Comparison of ENCODE assay signal across 37 cellular contexts in genomic region chr14:94875256-94875655, GRCh38.
DNase-seq lines count a peak whose midpoint lies in the region; ATAC-seq, FAIRE-seq and TF ChIP-seq lines count a peak whose summit lies in the region.
"Had no signal": no experiment of that assay in that cellular context is flagged by ENCODE, and none has a peak within 500 bp of the region (broad histone marks: within the 10 kb centered on the region; RNA-seq: fewer than 3 reads in every experiment).

No MANE protein-coding gene starts in this region.

- H4K20me1 ChIP-seq in HepG2 (ENCODE audit: insufficient read depth, low read length), result no peaks in the 10 kb centered on the region
- H4K20me1 ChIP-seq: BLaER1; BLaER1 treated with 17β-estradiol and CSF1 and Interleukin-3, amounts not matched to agents 10 nM and 100 nM had no signal

- H3K4me1 ChIP-seq in HepG2 (ENCODE audit: insufficient read depth, low read length), result no peaks in the 10 kb centered on the region
- H3K4me1 ChIP-seq in right lobe of liver, result no peaks in the 10 kb centered on the region
- H3K4me1 ChIP-seq: A549; BE2C; BLaER1; BLaER1 treated with 17β-estradiol and CSF1 and Interleukin-3, amounts not matched to agents 10 nM and 100 nM; Caco-2 had no signal

- TF ChIP-seq CTCF in HepG2 (CRISPR knock-in tag; IDR thresholded peaks at IDR 0.05) (no peak), right lobe of liver (IDR thresholded peaks at IDR 0.05) (no peak), progenitor cell of endocrine pancreas (IDR thresholded peaks at IDR 0.05; ENCODE audit: unreplicated experiment) (no peak)

- H3K27ac Mint-ChIP-seq in progenitor cell of endocrine pancreas, result peak overlapping the region; percentile 31
- H3K27ac Mint-ChIP-seq: B cell; CD4-positive, alpha-beta memory T cell; CD4-positive, alpha-beta T cell; CD4-positive, CD25-positive, alpha-beta regulatory T cell; CD8-positive, alpha-beta T cell had no signal

- H3K79me2 ChIP-seq in HepG2 (ENCODE audit: insufficient read depth, low read length), result no peaks in the 10 kb centered on the region

- no peaks in the 10 kb centered on the region for H3K36me3 ChIP-seq in HepG2 (replicated peaks in 1 of 2; ENCODE audit: control insufficient read depth in 1 of 2, insufficient read depth in 2 of 2, low read length in 2 of 2)
- no peaks in the 10 kb centered on the region for H3K36me3 ChIP-seq in right lobe of liver
- H3K36me3 ChIP-seq: BE2C; BLaER1; BLaER1 treated with 17β-estradiol and CSF1 and Interleukin-3, amounts not matched to agents 10 nM and 100 nM had no signal

- no peak overlapping the region for H3K4me3 Mint-ChIP-seq in progenitor cell of endocrine pancreas (ENCODE audit: low read depth)
- H3K4me3 Mint-ChIP-seq: B cell; CD14-positive monocyte; CD4-positive, alpha-beta memory T cell; CD4-positive, alpha-beta T cell; CD4-positive, CD25-positive, alpha-beta regulatory T cell; CD8-positive, alpha-beta memory T cell; CD8-positive, alpha-beta T cell had no signal

- no peak overlapping the region for H3K9ac ChIP-seq in HepG2 (ENCODE audit: insufficient read depth, low read depth, low read length)
- H3K9ac ChIP-seq: BLaER1; BLaER1 treated with 17β-estradiol and CSF1 and Interleukin-3, amounts not matched to agents 10 nM and 100 nM had no signal

- intact Hi-C loops in HepG2 (cut with micrococcal nuclease; ENCODE audit: unreplicated experiment), result no loop called here
- intact Hi-C loops in right lobe of liver (cut with DNase I), result no loop called here

- H3K9me3 ChIP-seq in HepG2 (ENCODE audit: low read length), result no peaks in the 10 kb centered on the region
- no peaks in the 10 kb centered on the region for H3K9me3 ChIP-seq in right lobe of liver
- H3K9me3 ChIP-seq: A549; BE2C; BLaER1; BLaER1 treated with 17β-estradiol and CSF1 and Interleukin-3, amounts not matched to agents 10 nM and 100 nM; Caco-2 had no signal

- DNase-seq in HepG2 (ENCODE audit: low spot score) (no peak), right lobe of liver (no peak), HEK293T (ENCODE audit: extremely low spot score) (no peak), left kidney (ENCODE audit: low read depth, low spot score) (peak; percentile 48), progenitor cell of endocrine pancreas (ENCODE audit: low spot score, unreplicated experiment) (no peak), T-helper 9 cell (no peak), hippocampal formation (lab: John Stamatoyannopoulos, UW) (no peak)
- DNase-seq: 8988T; ACHN; AML-193; BE2C; C1 segment of cervical spinal cord; Caco-2; Calu3; CD4-positive, alpha-beta memory T cell; CD4-positive, alpha-beta T cell; CD4-positive, CD25-positive, alpha-beta regulatory T cell; CD8-positive, alpha-beta memory T cell; CD8-positive, alpha-beta T cell; COR-L47; DMS 273 treated with DMSO at 0.1 percent for 48 hours; DMS153; DMS53; DMS79; DMS79 treated with DMSO at 0.1 percent for 48 hours; DND-41; EL had no signal

- TF ChIP-seq POLR2A in HepG2 (IDR thresholded peaks at IDR 0.05; ENCODE audit: insufficient read depth in 1 of 2, low read depth in 2 of 2, low read length in 2 of 2) (no peak), right lobe of liver (IDR thresholded peaks at IDR 0.05) (no peak)

- peaks cover 8% of the 10 kb centered on the region for H3K27me3 Mint-ChIP-seq in progenitor cell of endocrine pancreas
- H3K27me3 Mint-ChIP-seq: CD4-positive, CD25-positive, alpha-beta regulatory T cell had no signal

- peaks cover 1 to 33% of the 10 kb centered on the region in 2 experiments; a peak in 2 of 5 replicates for H3K27me3 ChIP-seq in HepG2 (ENCODE audit: control insufficient read depth in 1 of 2, insufficient read depth in 2 of 2, low read length in 2 of 2)
- no peaks in the 10 kb centered on the region for H3K27me3 ChIP-seq in right lobe of liver
- H3K27me3 ChIP-seq: BLaER1; BLaER1 treated with 17β-estradiol and CSF1 and Interleukin-3, amounts not matched to agents 10 nM and 100 nM had no signal

- no peak for ATAC-seq in HepG2
- no peak for ATAC-seq in right lobe of liver
- no peak for ATAC-seq in HG02642 (IDR thresholded peaks at IDR 0.05; ENCODE audit: poor library complexity, unreplicated experiment)
- ATAC-seq: A549; CD8-positive, alpha-beta T cell had no signal

- no peak overlapping the region for H3K4me2 ChIP-seq in HepG2 (ENCODE audit: low read depth, low read length)
- H3K4me2 ChIP-seq: A549; BLaER1; BLaER1 treated with 17β-estradiol and CSF1 and Interleukin-3, amounts not matched to agents 10 nM and 100 nM had no signal

- TF ChIP-seq EP300 in HepG2 (IDR thresholded peaks at IDR 0.05; ENCODE audit: low read depth in 2 of 2, low read length in 2 of 2), result no peak
- TF ChIP-seq EP300 in HepG2 (CRISPR knock-in tag; IDR thresholded peaks at IDR 0.05; ENCODE audit: borderline replicate concordance), result no peak

- in situ Hi-C loops in HepG2 (cut with HindIII; ENCODE audit: extremely low pct_ligation_motif_present, low pct_unique_long_range_greater_than_20kb), result no loop called here

- H3K4me1 Mint-ChIP-seq in progenitor cell of endocrine pancreas (ENCODE audit: low read depth), result peaks cover 21% of the 10 kb centered on the region
- H3K4me1 Mint-ChIP-seq: B cell; CD14-positive monocyte; CD4-positive, alpha-beta memory T cell; CD4-positive, CD25-positive, alpha-beta regulatory T cell; CD8-positive, alpha-beta memory T cell had no signal

- H3K4me3 ChIP-seq in HepG2 (replicated peaks in 1 of 3; ENCODE audit: insufficient read depth in 1 of 3, low read depth in 2 of 3, low read length in 3 of 3), result no peak overlapping the region
- H3K4me3 ChIP-seq in right lobe of liver, result no peak overlapping the region
- H3K4me3 ChIP-seq: A549; BLaER1; BLaER1 treated with 17β-estradiol and CSF1 and Interleukin-3, amounts not matched to agents 10 nM and 100 nM had no signal

- no peak overlapping the region for H3K27ac ChIP-seq in HepG2 (ENCODE audit: extremely low read length, insufficient read depth, low read length)
- H3K27ac ChIP-seq in right lobe of liver, result no peak overlapping the region
- H3K27ac ChIP-seq: 22Rv1; A549; BLaER1; BLaER1 treated with 17β-estradiol and CSF1 and Interleukin-3, amounts not matched to agents 10 nM and 100 nM; C4-2B had no signal

- 49% methylated on average over 6 of the region's 6 CpGs for WGBS in HepG2 (ENCODE audit: low lambda C conversion rate)
- 45% methylated on average over 5 of the region's 6 CpGs for WGBS in right lobe of liver (ENCODE audit: insufficient coverage, low coverage, low lambda C conversion rate, missing lambda C conversion rate)

- no peaks in the 10 kb centered on the region for H3K9me3 Mint-ChIP-seq in progenitor cell of endocrine pancreas (ENCODE audit: low read depth)
- H3K9me3 Mint-ChIP-seq: CD4-positive, alpha-beta T cell; CD8-positive, alpha-beta T cell had no signal

- BruUV-seq in HepG2 (replicated peaks; lab: Mats Ljungman, UMichigan), result no TSS peak

- POLR2A ChIA-PET in HepG2 (lab: Yijun Ruan, JAX) (no interaction called here), HEK293T (lab: Yijun Ruan, JAX) (no interaction called here)

- H3K36me3 Mint-ChIP-seq in progenitor cell of endocrine pancreas (ENCODE audit: insufficient read depth), result no peaks in the 10 kb centered on the region
- H3K36me3 Mint-ChIP-seq: CD14-positive monocyte; CD4-positive, alpha-beta memory T cell; CD4-positive, CD25-positive, alpha-beta regulatory T cell; CD8-positive, alpha-beta memory T cell; CD8-positive, alpha-beta T cell had no signal

- no peak for TF ChIP-seq RAD21 in HepG2 (CRISPR knock-in tag; IDR thresholded peaks at IDR 0.05)

- CTCF ChIA-PET in HepG2 (lab: Yijun Ruan, JAX; ENCODE audit: low intra/inter-chr PET ratio, low total read pairs) (no interaction called here), HEK293T (lab: Yijun Ruan, JAX) (no interaction called here)

- no peak overlapping the region for H2AFZ ChIP-seq in HepG2 (ENCODE audit: low read length)

- FAIRE-seq in HepG2 (lab: Jason Lieb, UNC), result no peak
- FAIRE-seq: A204.1, A549, D721Med had no signal

TF ChIP-seq in HepG2, 621 proteins besides CTCF, POLR2A, EP300 and RAD21:
- TF ChIP-seq CREB1 (IDR thresholded peaks at IDR 0.05) (peak; percentile 93), CREB1 (CRISPR knock-in tag; IDR thresholded peaks at IDR 0.05) (no peak), ATF7 (IDR thresholded peaks at IDR 0.05) (peak; percentile 55; the same call in 1 of the 2 replicates), ATF7 (CRISPR knock-in tag; IDR thresholded peaks at IDR 0.05) (no peak), ZNF260 (CRISPR knock-in tag; IDR thresholded peaks at IDR 0.05; ENCODE audit: borderline replicate concordance, low read depth) (no peak), ESRRA (CRISPR knock-in tag; IDR thresholded peaks at IDR 0.05; ENCODE audit: low read depth) (no peak), ZNF552 (CRISPR knock-in tag; IDR thresholded peaks at IDR 0.05; ENCODE audit: borderline replicate concordance) (no peak)

TF ChIP-seq in HEK293T, 16 proteins besides CTCF, POLR2A, EP300 and RAD21:
- TF ChIP-seq, protein P1, sequence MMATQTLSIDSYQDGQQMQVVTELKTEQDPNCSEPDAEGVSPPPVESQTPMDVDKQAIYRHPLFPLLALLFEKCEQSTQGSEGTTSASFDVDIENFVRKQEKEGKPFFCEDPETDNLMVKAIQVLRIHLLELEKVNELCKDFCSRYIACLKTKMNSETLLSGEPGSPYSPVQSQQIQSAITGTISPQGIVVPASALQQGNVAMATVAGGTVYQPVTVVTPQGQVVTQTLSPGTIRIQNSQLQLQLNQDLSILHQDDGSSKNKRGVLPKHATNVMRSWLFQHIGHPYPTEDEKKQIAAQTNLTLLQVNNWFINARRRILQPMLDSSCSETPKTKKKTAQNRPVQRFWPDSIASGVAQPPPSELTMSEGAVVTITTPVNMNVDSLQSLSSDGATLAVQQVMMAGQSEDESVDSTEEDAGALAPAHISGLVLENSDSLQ (IDR thresholded peaks at IDR 0.05), result peak; percentile 41; the same call in 1 of the 2 replicates
- TF ChIP-seq SUZ12 (IDR thresholded peaks at IDR 0.05), result no peak
